1 cellular context compared by ENCODE assay signal in genomic region chr12:17215754-17216153, GRCh38.
TF ChIP-seq lines count a peak whose summit lies in the region.

No MANE protein-coding gene starts in this region.

TF ChIP-seq in WTC11, 78 proteins besides CTCF, POLR2A, EP300 and RAD21 (continued from another document):
- TF ChIP-seq ZNF281 (CRISPR knock-in tag; IDR thresholded peaks at IDR 0.05): no peak
- no peak for TF ChIP-seq JAZF1 (CRISPR knock-in tag; IDR thresholded peaks at IDR 0.05)
- TF ChIP-seq FOXP4 (CRISPR knock-in tag; IDR thresholded peaks at IDR 0.05): no peak
- TF ChIP-seq MYBL2 (CRISPR knock-in tag; IDR thresholded peaks at IDR 0.05): no peak
- no peak for TF ChIP-seq SOX15 (CRISPR knock-in tag; IDR thresholded peaks at IDR 0.05)
